1 cellular context compared by ENCODE assay signal in the genomic region with DNA sequence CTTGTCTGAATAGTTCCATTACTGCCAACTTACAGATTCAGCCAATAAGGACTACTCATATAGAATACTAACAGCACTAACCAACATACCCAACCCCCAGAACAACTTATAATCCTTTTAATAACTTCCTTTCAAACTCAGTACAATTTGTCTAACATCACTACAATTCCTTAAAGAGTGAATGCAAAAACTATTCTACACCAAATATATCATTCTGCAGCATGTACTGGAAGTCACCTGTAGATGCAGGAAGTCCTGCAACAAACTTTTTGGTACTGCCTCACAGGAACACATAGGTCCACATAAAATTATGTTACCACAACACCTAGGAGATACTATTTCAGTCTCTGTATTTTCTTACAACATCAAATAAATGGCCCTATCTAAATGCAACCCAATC.
TF ChIP-seq lines count a peak whose summit lies in the region.

No MANE protein-coding gene starts in this region.

TF ChIP-seq in endothelial cell of umbilical vein, 7 proteins besides CTCF, POLR2A, EP300 and RAD21 (continued from another document):
- TF ChIP-seq GATA2 (IDR thresholded peaks at IDR 0.05; ENCODE audit: insufficient read depth, insufficient read length, low read depth, low read length), result no peak
- no peak for TF ChIP-seq JUN (IDR thresholded peaks at IDR 0.05; ENCODE audit: borderline replicate concordance, insufficient read depth, insufficient read length, low read depth)
- no peak for TF ChIP-seq FOS (IDR thresholded peaks at IDR 0.05; ENCODE audit: borderline replicate concordance, insufficient read depth, low read length)
- TF ChIP-seq, protein P1, sequence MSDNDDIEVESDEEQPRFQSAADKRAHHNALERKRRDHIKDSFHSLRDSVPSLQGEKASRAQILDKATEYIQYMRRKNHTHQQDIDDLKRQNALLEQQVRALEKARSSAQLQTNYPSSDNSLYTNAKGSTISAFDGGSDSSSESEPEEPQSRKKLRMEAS (IDR thresholded peaks at IDR 0.05; ENCODE audit: insufficient read depth, insufficient read length), result no peak
- TF ChIP-seq MYC (IDR thresholded peaks at IDR 0.05; ENCODE audit: low read depth, low read length), result no peak
- no peak for TF ChIP-seq POLR2AphosphoS5 (IDR thresholded peaks at IDR 0.05; ENCODE audit: insufficient read depth, low read depth, low read length)
